9 cellular contexts compared by ENCODE assay signal in the genomic region with DNA sequence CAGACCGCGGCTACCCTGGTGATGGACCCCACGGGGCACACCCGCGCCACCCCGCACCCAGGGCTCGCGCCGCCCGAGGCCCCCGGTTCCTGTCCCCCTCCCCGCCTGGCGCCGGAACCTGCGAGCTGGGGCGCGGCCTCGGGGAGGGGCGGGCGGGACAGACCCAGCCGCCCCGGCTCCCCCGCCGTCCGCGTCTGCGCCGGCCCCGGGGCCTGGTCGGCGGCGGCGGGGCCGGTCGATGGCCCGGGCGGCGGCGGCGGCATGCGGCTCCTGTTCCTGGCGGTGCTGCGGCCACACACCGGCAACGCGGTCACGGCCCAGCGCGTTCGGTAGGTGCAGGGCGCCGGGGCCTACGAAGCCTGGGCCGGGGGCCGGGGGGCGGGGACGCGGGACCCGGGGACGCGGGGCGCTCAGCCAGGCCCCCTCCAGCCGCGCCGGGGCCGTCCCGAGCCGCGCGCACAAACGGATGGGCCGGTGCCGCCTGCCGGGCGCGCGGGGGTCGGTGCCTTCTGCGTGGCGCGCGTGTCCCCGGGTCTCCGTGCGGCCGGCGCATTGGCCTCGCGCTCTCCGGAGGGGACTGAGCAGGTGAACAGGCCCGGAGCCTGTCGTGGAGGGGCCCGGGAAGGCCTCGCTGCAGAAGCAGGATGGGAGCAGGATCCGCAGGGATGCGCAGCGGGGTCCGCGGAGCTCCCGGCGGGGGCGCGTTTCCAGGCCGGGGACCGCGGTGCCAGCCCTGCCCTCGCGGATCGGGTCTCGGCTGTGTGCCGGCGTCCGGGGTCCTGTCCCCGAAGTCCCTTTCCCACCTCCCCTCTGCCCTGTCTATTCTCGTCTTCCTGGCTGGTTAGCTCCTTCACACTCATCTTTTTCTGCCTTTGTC. TPM values are rescaled to one million over a fixed set of nuclear protein-coding genes. Genes with fewer than 3 reads are reported as not detected.
DNase-seq lines count a peak whose midpoint lies in the region; ATAC-seq and TF ChIP-seq lines count a peak whose summit lies in the region.
"Had no signal": no experiment of that assay in that cellular context is flagged by ENCODE, and none has a peak within 500 bp of the region (broad histone marks: within the 10 kb centered on the region; RNA-seq: fewer than 3 reads in every experiment).

A gene (plus strand): TSS at position 158 of the 877 bp plus-strand sequence. CDS start 104 bp downstream, at position 262.

- H3K36me3 Mint-ChIP-seq in activated naive CD8-positive, alpha-beta T cell treated with anti-CD3 and anti-CD28 coated beads, Interleukin-2, amount 50 U/mL, for 24 hours (ENCODE audit: low read depth) = no peaks in the 10 kb centered on the region

- intact Hi-C loops in heart right ventricle (cut with DNase I) (no loop called here), Right ventricle myocardium inferior (cut with DNase I) (no loop called here), uterus (cut with DNase I; ENCODE audit: low total_unique reads) (no loop called here)

- no peak within 1 kb of the TSS for H2AK5ac ChIP-seq in mesenchymal stem cell (ENCODE audit: low read length, severe bottlenecking)

- H3K9me3 ChIP-seq in heart right ventricle = no peaks in the 10 kb centered on the region
- H3K9me3 ChIP-seq in mesenchymal stem cell (ENCODE audit: control insufficient read depth, low read length) = no peaks in the 10 kb centered on the region
- H3K9me3 ChIP-seq in uterus = no peaks in the 10 kb centered on the region

- H3K36me3 ChIP-seq in heart right ventricle (no peaks in the 10 kb centered on the region), mesenchymal stem cell (ENCODE audit: control insufficient read depth in 1 of 2, insufficient read depth in 2 of 2, low read depth in 1 of 2, low read length in 2 of 2) (peaks cover 0 to 3% of the 10 kb centered on the region in 2 experiments), uterus (no peaks in the 10 kb centered on the region)

- H2BK12ac ChIP-seq in mesenchymal stem cell (ENCODE audit: low read length in 2 of 2) = no peak within 1 kb of the TSS

- no peak within 1 kb of the TSS for H3K9ac ChIP-seq in mesenchymal stem cell (ENCODE audit: low read length)

- no peak within 1 kb of the TSS for H3K27ac Mint-ChIP-seq in activated naive CD8-positive, alpha-beta T cell treated with anti-CD3 and anti-CD28 coated beads, Interleukin-2, amount 50 U/mL, for 24 hours

- no peak within 1 kb of the TSS for H3K4ac ChIP-seq in mesenchymal stem cell (ENCODE audit: low read depth in 1 of 2, low read length in 2 of 2)

- no peak within 1 kb of the TSS for H2BK15ac ChIP-seq in mesenchymal stem cell (ENCODE audit: low read depth, poor library complexity, severe bottlenecking)

- no peak within 1 kb of the TSS for H3K23ac ChIP-seq in mesenchymal stem cell (ENCODE audit: low read length in 2 of 2)

- ATAC-seq in heart right ventricle (peak in 1 of 8 donors; percentile 15), Right ventricle myocardium inferior (no peak)
- ATAC-seq in activated naive CD8-positive, alpha-beta T cell treated with anti-CD3 and anti-CD28 coated beads, Interleukin-2, amount 50 U/mL, for 24 hours = no peak

- H3K14ac ChIP-seq in mesenchymal stem cell (ENCODE audit: low read length in 2 of 2) = no peak within 1 kb of the TSS

- DNase-seq in heart right ventricle (no peak), Right ventricle myocardium inferior (ENCODE audit: missing footprints) (no peak), mesenchymal stem cell (no peak), uterus (no peak), NCI-H2171 (lab: John Stamatoyannopoulos, UW) (no peak), OCI-M1 (lab: John Stamatoyannopoulos, UW) (no peak)
- no peak for DNase-seq in activated naive CD8-positive, alpha-beta T cell treated with anti-CD3 and anti-CD28 coated beads, Interleukin-2, amount 50 U/mL, for 24 hours
- DNase-seq in activated CD4-positive, CD25-positive, alpha-beta regulatory T cell (lab: John Stamatoyannopoulos, UW) = no peak
- DNase-seq: hippocampal formation had no signal

- H4K91ac ChIP-seq in mesenchymal stem cell (ENCODE audit: low read length) = no peak within 1 kb of the TSS

- no peak within 1 kb of the TSS for H4K8ac ChIP-seq in mesenchymal stem cell (ENCODE audit: low read length)

- no peaks in the 10 kb centered on the region for H3K79me1 ChIP-seq in mesenchymal stem cell (replicated peaks; ENCODE audit: low read length, poor library complexity, severe bottlenecking)

- no peak within 1 kb of the TSS for H3K18ac ChIP-seq in mesenchymal stem cell (ENCODE audit: low read depth in 1 of 2, low read length in 2 of 2)

- WGBS in heart right ventricle, 2 donors = 2% methylated on average over 70 to 115 of the region's 115 CpGs
- 2% methylated on average over 76 of the region's 115 CpGs for WGBS in mesenchymal stem cell

- no peak within 1 kb of the TSS for H2BK120ac ChIP-seq in mesenchymal stem cell (ENCODE audit: low read depth, low read length)

- no peak within 1 kb of the TSS for H2AFZ ChIP-seq in mesenchymal stem cell (ENCODE audit: low read depth, low read length)

- H3K4me3 ChIP-seq in heart right ventricle = peak within 1 kb of the TSS in 8 of 10 donors; percentile 12 to 54 (median 26)
- H3K4me3 ChIP-seq in mesenchymal stem cell (ENCODE audit: insufficient read depth in 1 of 2, low read depth in 1 of 2, low read length in 2 of 2) = no peak within 1 kb of the TSS
- H3K4me3 ChIP-seq in uterus = peak within 1 kb of the TSS; percentile 17 to 20

- H3K4me1 ChIP-seq in heart right ventricle (peaks cover 0 to 3% (median 0%) of the 10 kb centered on the region in 9 donors), mesenchymal stem cell (ENCODE audit: control insufficient read depth, insufficient read depth, low read depth, low read length) (peaks cover 8% of the 10 kb centered on the region), uterus (no peaks in the 10 kb centered on the region)

- peak within 1 kb of the TSS; percentile 32 for H3K4me3 Mint-ChIP-seq in activated naive CD8-positive, alpha-beta T cell treated with anti-CD3 and anti-CD28 coated beads, Interleukin-2, amount 50 U/mL, for 24 hours

- H2BK5ac ChIP-seq in mesenchymal stem cell (ENCODE audit: low read depth, low read length, poor library complexity, severe bottlenecking) = no peak within 1 kb of the TSS

- TF ChIP-seq CTCF in heart right ventricle (IDR thresholded peaks at IDR 0.05) (no peak), uterus (IDR thresholded peaks at IDR 0.05) (no peak)

- peak within 1 kb of the TSS; percentile 79 for H3K4me2 ChIP-seq in mesenchymal stem cell (ENCODE audit: low read length, poor library complexity, severe bottlenecking)

- peaks cover 37% of the 10 kb centered on the region for H3K27me3 Mint-ChIP-seq in activated naive CD8-positive, alpha-beta T cell treated with anti-CD3 and anti-CD28 coated beads, Interleukin-2, amount 50 U/mL, for 24 hours

- no peaks in the 10 kb centered on the region for H3K4me1 Mint-ChIP-seq in activated naive CD8-positive, alpha-beta T cell treated with anti-CD3 and anti-CD28 coated beads, Interleukin-2, amount 50 U/mL, for 24 hours

- H3K27ac ChIP-seq in heart right ventricle (peak within 1 kb of the TSS in 2 of 10 donors; percentile 44 to 88), mesenchymal stem cell (ENCODE audit: low read length, poor library complexity, severe bottlenecking) (no peak within 1 kb of the TSS), uterus (peak within 1 kb of the TSS; percentile 1 to 21)

- no peak for TF ChIP-seq POLR2A in uterus (IDR thresholded peaks at IDR 0.05)

- H3K9me3 Mint-ChIP-seq in activated naive CD8-positive, alpha-beta T cell treated with anti-CD3 and anti-CD28 coated beads, Interleukin-2, amount 50 U/mL, for 24 hours = no peaks in the 10 kb centered on the region

- H3K27me3 ChIP-seq in heart right ventricle = peaks cover 0 to 69% (median 52%) of the 10 kb centered on the region in 7 donors
- peaks cover 26 to 40% of the 10 kb centered on the region in 2 experiments for H3K27me3 ChIP-seq in mesenchymal stem cell (ENCODE audit: control insufficient read depth in 1 of 2, insufficient read depth in 1 of 2, low read length in 2 of 2)
- no peaks in the 10 kb centered on the region for H3K27me3 ChIP-seq in uterus

RNA-seq across cellular contexts. Expression of the gene that starts here (rescaled TPM):
- total RNA-seq in heart right ventricle (1 to 10 TPM in 4 of 10 donors, under 1 TPM in 5, not detected in 1; 0.24 to 3.3 (median 0.93) TPM), Right ventricle myocardium inferior (0.68 TPM), uterus (1 to 10 TPM in 2 of 4 donors, under 1 TPM in 1, not detected in 1; 0.26 to 3.6 (median 2.9) TPM)
- under 1 TPM; 0.07 to 0.09 TPM for polyA plus RNA-seq in heart right ventricle
- not detected for polyA plus RNA-seq in mesenchymal stem cell (2013, experiment 1 of 2)
- polyA plus RNA-seq in mesenchymal stem cell (2013, experiment 2 of 2) = not detected

Comparison
In these comparisons a context has a peak if more than half of its experiments do, and no peak if none do; other contexts are left out.
1. H3K4me3 ChIP-seq: peak in heart right ventricle (8 of 10) and uterus (2 of 2); none in mesenchymal stem cell (0 of 2).